11 cellular contexts compared by ENCODE assay signal in the genomic region with DNA sequence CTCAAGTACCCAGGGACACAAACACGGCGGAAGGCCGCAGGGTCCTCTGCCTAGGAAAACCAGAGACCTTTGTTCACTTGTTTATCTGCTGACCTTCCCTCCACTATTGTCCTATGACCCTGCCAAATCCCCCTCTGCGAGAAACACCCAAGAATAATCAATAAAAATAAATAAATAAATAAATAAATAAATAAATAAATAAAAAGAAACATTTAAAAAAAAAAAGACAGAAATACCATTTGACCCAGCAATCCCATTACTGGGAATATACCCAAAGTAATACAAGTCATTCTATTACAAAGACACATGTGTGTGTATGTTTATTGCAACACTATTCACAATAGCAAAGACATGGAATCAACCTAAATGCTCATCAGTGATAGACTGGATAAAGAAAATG. TPM values are rescaled to one million over a fixed set of nuclear protein-coding genes. Genes with fewer than 3 reads are reported as not detected.
A peak's percentile ranks its signal among the peaks of the same experiment; 100 is the strongest.
DNase-seq lines count a peak whose midpoint lies in the region; TF ChIP-seq lines count a peak whose summit lies in the region.
"Not testable (repeated sequence)": the region's sequence is repeated elsewhere in the genome, so short reads cannot be mapped to it uniquely, and the experiment has no call there.
"Had no signal": no experiment of that assay in that cellular context is flagged by ENCODE, and none has a peak within 500 bp of the region (broad histone marks: within the 10 kb centered on the region; RNA-seq: fewer than 3 reads in every experiment).

No MANE protein-coding gene starts in this region.

- H3K27ac Mint-ChIP-seq in Calu3 (ENCODE audit: unreplicated experiment), result peak overlapping the region; percentile 42

- H3K4me3 ChIP-seq in HEK293 (ENCODE audit: low read depth, low read length); PC-9; fibroblast of mammary gland (ENCODE audit: control insufficient read depth, low read depth, low read length): not testable (repeated sequence)

- H3F3A ChIP-seq in PC-9 (ENCODE audit: insufficient read depth, low read depth), result peaks cover 26% of the 10 kb centered on the region

- H2AFZ ChIP-seq in PC-9, result not testable (repeated sequence)

- not testable (repeated sequence) for H3K36me3 ChIP-seq in HEK293 (ENCODE audit: control insufficient read depth in 2 of 2, insufficient read depth in 1 of 2, low read length in 2 of 2); PC-9 (ENCODE audit: low read depth)

- H3K79me2 ChIP-seq in PC-9 (ENCODE audit: low read depth), result not testable (repeated sequence)

- not testable (repeated sequence) for H3K4me1 ChIP-seq in HEK293 (ENCODE audit: control insufficient read depth, insufficient read depth, low read length)
- H3K4me1 ChIP-seq in PC-9 (replicated peaks; ENCODE audit: insufficient read depth), result peaks cover 27% of the 10 kb centered on the region

- CTCF ChIA-PET in Calu3 (lab: Charles Lee); PC-9 (lab: Charles Lee): not testable (repeated sequence)
- CTCF ChIA-PET in HEK293 (lab: Yijun Ruan, JAX), result interaction anchor here (0.6 kb wide), 1 partner anchor 97 kb away, joined by 3 read pairs; a partner anchor contains a TSS

- intact Hi-C loops in Calu3 (cut with micrococcal nuclease; ENCODE audit: unreplicated experiment), result loop anchor here (5.0 kb wide), 1 partner anchor 76 kb away; no protein-coding TSS in a partner anchor
- intact Hi-C loops in PC-9 (cut with micrococcal nuclease; ENCODE audit: unreplicated experiment), result loop anchor here (5.0 kb wide), 1 partner anchor 184 kb away; a partner anchor contains a TSS

- BruUV-seq in Calu3 (replicated peaks; lab: Mats Ljungman, UMichigan); PC-9 (replicated peaks; lab: Mats Ljungman, UMichigan): not testable (repeated sequence)

- not testable (repeated sequence) for DNase-seq in Calu3; PC-9; epithelial cell of prostate (ENCODE audit: low read depth, low spot score)
- peak; percentile 24 for DNase-seq in HCEC 1CT
- peak; percentile 43 for DNase-seq in fibroblast of mammary gland (ENCODE audit: low read depth)

- peak overlapping the region; percentile 73 for H3K4me2 ChIP-seq in PC-9

- TF ChIP-seq CTCF in Calu3 (IDR thresholded peaks at IDR 0.05; ENCODE audit: unreplicated experiment); HEK293 (tag by site-specific recombination; IDR thresholded peaks at IDR 0.05); PC-9 (conservative IDR thresholded peaks at IDR 0.05); fibroblast of mammary gland (conservative IDR thresholded peaks at IDR 0.05; ENCODE audit: control insufficient read depth, insufficient read depth, low read depth, low read length): not testable (repeated sequence)

- H3K9me3 ChIP-seq in HEK293 (ENCODE audit: control insufficient read depth, insufficient read depth, low read depth, low read length); PC-9 (ENCODE audit: insufficient read depth, low read depth): not testable (repeated sequence)

- not testable (repeated sequence) for H3K36me3 Mint-ChIP-seq in Calu3 (ENCODE audit: insufficient read depth, unreplicated experiment)

- H3K27me3 ChIP-seq in PC-9 (ENCODE audit: insufficient read depth, low read depth), result not testable (repeated sequence)

- H3K27me3 Mint-ChIP-seq in Calu3 (ENCODE audit: unreplicated experiment), result not testable (repeated sequence)

- H3K9me3 Mint-ChIP-seq in Calu3 (ENCODE audit: low read depth, unreplicated experiment), result not testable (repeated sequence)

- H3K27ac ChIP-seq in HEK293 (ENCODE audit: extremely low read depth, low read depth, low read length), result not testable (repeated sequence)
- H3K27ac ChIP-seq in PC-9 (peak overlapping the region; percentile 90), epithelial cell of prostate (peak overlapping the region; percentile 87)

- peaks cover 11% of the 10 kb centered on the region for H3K4me1 Mint-ChIP-seq in Calu3 (ENCODE audit: low read depth, unreplicated experiment)

- not testable (repeated sequence) for H4K20me1 ChIP-seq in PC-9 (ENCODE audit: insufficient read depth)

- POLR2A ChIA-PET in HEK293 (lab: Yijun Ruan, JAX); PC-9 (lab: Charles Lee; ENCODE audit: unreplicated experiment): not testable (repeated sequence)

- not testable (repeated sequence) for H3K4me3 Mint-ChIP-seq in Calu3 (ENCODE audit: low read depth, unreplicated experiment)

- H3K9me2 ChIP-seq in PC-9 (ENCODE audit: insufficient read depth), result not testable (repeated sequence)

TF ChIP-seq in HEK293, 187 proteins besides CTCF, POLR2A, EP300 and RAD21 (continues in another document):
- TF ChIP-seq, protein P1, sequence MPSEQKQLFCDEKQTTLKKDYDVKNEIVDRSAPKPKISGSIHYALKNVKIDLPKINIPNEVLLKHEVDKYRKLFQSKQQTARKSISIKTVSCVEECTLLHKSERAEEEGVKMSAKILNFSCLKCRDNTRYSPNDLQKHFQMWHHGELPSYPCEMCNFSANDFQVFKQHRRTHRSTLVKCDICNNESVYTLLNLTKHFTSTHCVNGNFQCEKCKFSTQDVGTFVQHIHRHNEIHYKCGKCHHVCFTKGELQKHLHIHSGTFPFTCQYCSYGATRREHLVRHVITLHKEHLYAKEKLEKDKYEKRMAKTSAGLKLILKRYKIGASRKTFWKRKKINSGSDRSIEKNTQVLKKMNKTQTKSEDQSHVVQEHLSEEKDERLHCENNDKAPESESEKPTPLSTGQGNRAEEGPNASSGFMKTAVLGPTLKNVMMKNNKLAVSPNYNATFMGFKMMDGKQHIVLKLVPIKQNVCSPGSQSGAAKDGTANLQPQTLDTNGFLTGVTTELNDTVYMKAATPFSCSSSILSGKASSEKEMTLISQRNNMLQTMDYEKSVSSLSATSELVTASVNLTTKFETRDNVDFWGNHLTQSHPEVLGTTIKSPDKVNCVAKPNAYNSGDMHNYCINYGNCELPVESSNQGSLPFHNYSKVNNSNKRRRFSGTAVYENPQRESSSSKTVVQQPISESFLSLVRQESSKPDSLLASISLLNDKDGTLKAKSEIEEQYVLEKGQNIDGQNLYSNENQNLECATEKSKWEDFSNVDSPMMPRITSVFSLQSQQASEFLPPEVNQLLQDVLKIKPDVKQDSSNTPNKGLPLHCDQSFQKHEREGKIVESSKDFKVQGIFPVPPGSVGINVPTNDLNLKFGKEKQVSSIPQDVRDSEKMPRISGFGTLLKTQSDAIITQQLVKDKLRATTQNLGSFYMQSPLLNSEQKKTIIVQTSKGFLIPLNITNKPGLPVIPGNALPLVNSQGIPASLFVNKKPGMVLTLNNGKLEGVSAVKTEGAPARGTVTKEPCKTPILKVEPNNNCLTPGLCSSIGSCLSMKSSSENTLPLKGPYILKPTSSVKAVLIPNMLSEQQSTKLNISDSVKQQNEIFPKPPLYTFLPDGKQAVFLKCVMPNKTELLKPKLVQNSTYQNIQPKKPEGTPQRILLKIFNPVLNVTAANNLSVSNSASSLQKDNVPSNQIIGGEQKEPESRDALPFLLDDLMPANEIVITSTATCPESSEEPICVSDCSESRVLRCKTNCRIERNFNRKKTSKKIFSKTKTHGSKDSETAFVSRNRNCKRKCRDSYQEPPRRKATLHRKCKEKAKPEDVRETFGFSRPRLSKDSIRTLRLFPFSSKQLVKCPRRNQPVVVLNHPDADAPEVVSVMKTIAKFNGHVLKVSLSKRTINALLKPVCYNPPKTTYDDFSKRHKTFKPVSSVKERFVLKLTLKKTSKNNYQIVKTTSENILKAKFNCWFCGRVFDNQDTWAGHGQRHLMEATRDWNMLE (tag by site-specific recombination; conservative IDR thresholded peaks at IDR 0.05; ENCODE audit: low read depth), result peak; percentile 86
- TF ChIP-seq ZNF623 (tag by site-specific recombination; IDR thresholded peaks at IDR 0.05) (peak; percentile 73), ZNF394 (tag by site-specific recombination; IDR thresholded peaks at IDR 0.05; ENCODE audit: borderline replicate concordance) (peak; percentile 84), ZNF558 (tag by site-specific recombination; IDR thresholded peaks at IDR 0.05) (0 out of 2 replicates have a peak, but pooled peaks have one; percentile 33), ZNF510 (tag by site-specific recombination; IDR thresholded peaks at IDR 0.05; ENCODE audit: insufficient replicate concordance) (peak; percentile 63), ZNF433 (tag by site-specific recombination; IDR thresholded peaks at IDR 0.05; ENCODE audit: low read depth) (0 out of 2 replicates have a peak, but pooled peaks have one; percentile 44), ZBTB8A (tag by site-specific recombination; IDR thresholded peaks at IDR 0.05) (peak; percentile 79), ZNF560 (tag by site-specific recombination; IDR thresholded peaks at IDR 0.05; ENCODE audit: borderline replicate concordance) (peak; percentile 29; the same call in 1 of the 2 replicates), ZNF140 (tag by site-specific recombination; IDR thresholded peaks at IDR 0.05) (peak; percentile 19; the same call in 1 of the 2 replicates), ZNF341 (tag by site-specific recombination; IDR thresholded peaks at IDR 0.05; ENCODE audit: low read depth) (0 out of 2 replicates have a peak, but pooled peaks have one; percentile 13), ZXDB (tag by site-specific recombination; IDR thresholded peaks at IDR 0.05) (peak; percentile 73), ZNF654 (tag by site-specific recombination; IDR thresholded peaks at IDR 0.05; ENCODE audit: low read depth) (peak; percentile 31), ZNF426 (tag by site-specific recombination; IDR thresholded peaks at IDR 0.05) (peak; percentile 68), ZNF664 (tag by site-specific recombination; IDR thresholded peaks at IDR 0.05) (peak; percentile 72), ZNF555 (tag by site-specific recombination; conservative IDR thresholded peaks at IDR 0.05) (peak; percentile 69)
- TF ChIP-seq, protein P2, sequence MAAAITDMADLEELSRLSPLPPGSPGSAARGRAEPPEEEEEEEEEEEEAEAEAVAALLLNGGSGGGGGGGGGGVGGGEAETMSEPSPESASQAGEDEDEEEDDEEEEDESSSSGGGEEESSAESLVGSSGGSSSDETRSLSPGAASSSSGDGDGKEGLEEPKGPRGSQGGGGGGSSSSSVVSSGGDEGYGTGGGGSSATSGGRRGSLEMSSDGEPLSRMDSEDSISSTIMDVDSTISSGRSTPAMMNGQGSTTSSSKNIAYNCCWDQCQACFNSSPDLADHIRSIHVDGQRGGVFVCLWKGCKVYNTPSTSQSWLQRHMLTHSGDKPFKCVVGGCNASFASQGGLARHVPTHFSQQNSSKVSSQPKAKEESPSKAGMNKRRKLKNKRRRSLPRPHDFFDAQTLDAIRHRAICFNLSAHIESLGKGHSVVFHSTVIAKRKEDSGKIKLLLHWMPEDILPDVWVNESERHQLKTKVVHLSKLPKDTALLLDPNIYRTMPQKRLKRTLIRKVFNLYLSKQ (tag by site-specific recombination; IDR thresholded peaks at IDR 0.05; ENCODE audit: borderline replicate concordance), result 0 out of 2 replicates have a peak, but pooled peaks have one; percentile 40

RNA-seq across cellular contexts. Expression of a gene that starts 49.8 kb away (rescaled TPM):
- total RNA-seq in Calu3 (2022) (0.24 and 0.44 TPM in 2 replicates), PC-9 (2021) (2.0 and 2.2 TPM in 2 replicates)

RNA-seq across cellular contexts. Expression of a gene that starts 56.5 kb away (rescaled TPM):
- total RNA-seq in Calu3 (2022) (1.9 and 3.2 TPM in 2 replicates), PC-9 (2021) (6.1 and 6.5 TPM in 2 replicates)
- total RNA-seq: B cell; CD4-positive, alpha-beta T cell; CD8-positive, alpha-beta T cell; G401; GM12878 had no signal
